16 cellular contexts compared by ENCODE assay signal in the genomic region with DNA sequence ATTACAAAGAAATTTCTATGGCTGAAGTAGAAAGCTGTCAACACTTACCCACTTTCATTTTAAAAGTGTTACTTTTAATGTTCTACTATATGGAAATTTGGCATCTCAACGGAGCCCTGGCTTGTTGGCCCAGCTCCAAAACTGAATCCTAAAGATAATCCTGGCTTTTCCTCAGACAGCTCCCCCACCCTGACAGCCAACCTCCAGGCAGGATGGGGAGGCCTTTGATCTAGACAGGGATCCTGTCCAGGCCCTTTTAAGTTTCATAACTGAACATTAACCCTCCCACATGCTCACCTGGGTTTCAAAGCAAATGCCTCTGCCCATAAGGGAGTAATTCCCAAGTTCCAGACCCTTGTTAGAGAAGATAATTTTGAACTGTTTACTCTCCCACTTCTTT.
"Had no signal": no experiment of that assay in that cellular context is flagged by ENCODE, and none has a peak within 500 bp of the region (broad histone marks: within the 10 kb centered on the region; RNA-seq: fewer than 3 reads in every experiment).

No MANE protein-coding gene starts in this region.

- FAIRE-seq: colon, endometrium had no signal

- H3K9me3 ChIP-seq: lower lobe of right lung, thyroid gland had no signal

- H3K27ac ChIP-seq: lower lobe of right lung, parathyroid adenoma, thyroid gland had no signal

- H3K4me1 ChIP-seq: lower lobe of right lung, parathyroid adenoma, thyroid gland had no signal

- H2AFZ ChIP-seq: parathyroid adenoma had no signal

- H3K79me2 ChIP-seq: parathyroid adenoma had no signal

- H3K4me3 ChIP-seq: lower lobe of right lung, thyroid gland had no signal

- DNase-seq: activated CD4-positive, alpha-beta T cell treated with anti-CD3 and anti-CD28 coated beads for 1 hour; activated CD4-positive, alpha-beta T cell treated with anti-CD3 and anti-CD28 coated beads, Interleukin-2, amount 50 U/mL, for 48 hours; activated CD8-positive, alpha-beta memory T cell treated with anti-CD3 and anti-CD28 coated beads, Interleukin-2, amount 10 ng/mL, durations not matched to agents 7 days and 5 days; activated naive CD4-positive, alpha-beta T cell treated with anti-CD3 and anti-CD28 coated beads, Interleukin-2, amount 50 U/mL, for 16 hours; activated T-cell treated with anti-CD3 and anti-CD28 coated beads, Interleukin-2, amount 50 U/mL, for 1 hour; foreskin fibroblast; glutamatergic neuron; lower lobe of right lung; stimulated activated CD4-positive, alpha-beta T cell treated with anti-CD3 and anti-CD28 coated beads, Interleukin-12 subunit alpha, Interleukin-12 subunit beta, amount 100 ng/mL, for 4 hours; stimulated activated CD4-positive, alpha-beta T cell treated with anti-CD3 and anti-CD28 coated beads, Interleukin-2, amount 100 ng/mL, for 24 hours; T-helper 1 cell; T1000; thyroid gland had no signal

- ATAC-seq: activated CD8-positive, alpha-beta memory T cell treated with anti-CD3 and anti-CD28 coated beads, Interleukin-2, amount 10 ng/mL, durations not matched to agents 7 days and 5 days; lower lobe of right lung had no signal

- H3K36me3 ChIP-seq: lower lobe of right lung, thyroid gland had no signal

- H3K9ac ChIP-seq: parathyroid adenoma had no signal

- H3K27me3 ChIP-seq: thyroid gland had no signal
